10 cellular contexts compared by ENCODE assay signal in genomic region chr17:38872671-38873385, GRCh38. TPM values are rescaled to one million over a fixed set of nuclear protein-coding genes. Genes with fewer than 3 reads are reported as not detected.
DNase-seq lines count a peak whose midpoint lies in the region; ATAC-seq and TF ChIP-seq lines count a peak whose summit lies in the region.
"Had no signal": no experiment of that assay in that cellular context is flagged by ENCODE, and none has a peak within 500 bp of the region (broad histone marks: within the 10 kb centered on the region; RNA-seq: fewer than 3 reads in every experiment).

No MANE protein-coding gene starts in this region.

- H3K27ac ChIP-seq in suprapubic skin = peak overlapping the region; percentile 96

- H3K9me3 Mint-ChIP-seq in activated CD8-positive, alpha-beta memory T cell treated with anti-CD3 and anti-CD28 coated beads, Interleukin-2, amount 10 ng/mL, durations not matched to agents 7 days and 5 days (ENCODE audit: low read depth) = no peaks in the 10 kb centered on the region
- H3K9me3 Mint-ChIP-seq in activated T-cell treated with anti-CD3 and anti-CD28 coated beads, Interleukin-2, amount 50 U/mL, for 72 hours = no peaks in the 10 kb centered on the region

- TF ChIP-seq CTCF in suprapubic skin (IDR thresholded peaks at IDR 0.05) = no peak

- H3K9me3 ChIP-seq in suprapubic skin = no peaks in the 10 kb centered on the region

- TF ChIP-seq POLR2A in suprapubic skin (IDR thresholded peaks at IDR 0.05) = no peak

- H3K27me3 Mint-ChIP-seq in activated CD8-positive, alpha-beta memory T cell treated with anti-CD3 and anti-CD28 coated beads, Interleukin-2, amount 10 ng/mL, durations not matched to agents 7 days and 5 days = no peaks in the 10 kb centered on the region
- H3K27me3 Mint-ChIP-seq in activated T-cell treated with anti-CD3 and anti-CD28 coated beads, Interleukin-2, amount 50 U/mL, for 72 hours (ENCODE audit: low read depth) = no peaks in the 10 kb centered on the region

- H3K36me3 Mint-ChIP-seq in activated CD8-positive, alpha-beta memory T cell treated with anti-CD3 and anti-CD28 coated beads, Interleukin-2, amount 10 ng/mL, durations not matched to agents 7 days and 5 days = peaks cover 10% of the 10 kb centered on the region
- peaks cover 5 to 13% of the 10 kb centered on the region in 2 donors for H3K36me3 Mint-ChIP-seq in activated T-cell treated with anti-CD3 and anti-CD28 coated beads, Interleukin-2, amount 50 U/mL, for 72 hours (ENCODE audit: insufficient read depth in 2 of 2)

- H3K4me3 ChIP-seq in suprapubic skin = no peak overlapping the region

- 46% methylated on average over 9 of the region's 9 CpGs for WGBS in suprapubic skin

- peak overlapping the region; percentile 88 for H3K4me3 Mint-ChIP-seq in activated CD8-positive, alpha-beta memory T cell treated with anti-CD3 and anti-CD28 coated beads, Interleukin-2, amount 10 ng/mL, durations not matched to agents 7 days and 5 days
- H3K4me3 Mint-ChIP-seq in activated T-cell treated with anti-CD3 and anti-CD28 coated beads, Interleukin-2, amount 50 U/mL, for 72 hours = peak overlapping the region; percentile 94 to 100

- H3K27ac Mint-ChIP-seq in activated CD8-positive, alpha-beta memory T cell treated with anti-CD3 and anti-CD28 coated beads, Interleukin-2, amount 10 ng/mL, durations not matched to agents 7 days and 5 days = peak overlapping the region; percentile 90
- H3K27ac Mint-ChIP-seq in activated T-cell treated with anti-CD3 and anti-CD28 coated beads, Interleukin-2, amount 50 U/mL, for 72 hours = peak overlapping the region; percentile 88

- H3K36me3 ChIP-seq in suprapubic skin = peaks cover under 1% of the 10 kb centered on the region

- no peak for TF ChIP-seq EP300 in suprapubic skin (IDR thresholded peaks at IDR 0.05)

- H3K27me3 ChIP-seq in suprapubic skin = no peaks in the 10 kb centered on the region

- DNase-seq in activated CD8-positive, alpha-beta memory T cell treated with anti-CD3 and anti-CD28 coated beads, Interleukin-2, amount 10 ng/mL, durations not matched to agents 7 days and 5 days = no peak
- no peak for DNase-seq in activated CD8-positive, alpha-beta memory T cell treated with anti-CD3 and anti-CD28 coated beads, Interleukin-2, amount 50 U/mL, for 48 hours
- DNase-seq in activated T-cell treated with anti-CD3 and anti-CD28 coated beads, Interleukin-2, amount 50 U/mL, for 72 hours = no peak
- DNase-seq in kidney tubule cell (ENCODE audit: low spot score) = peak; percentile 57
- no peak for DNase-seq in suprapubic skin (ENCODE audit: low spot score in 2 of 2)
- no peak for DNase-seq in stimulated activated CD4-positive, alpha-beta T cell treated with anti-CD3 and anti-CD28 coated beads, Interleukin-4, amount 100 ng/mL, for 1 hour
- DNase-seq in activated effector memory CD4-positive, alpha-beta T cell treated with anti-CD3 and anti-CD28 coated beads, Interleukin-2, amount 50 U/mL, for 16 hours = no peak
- DNase-seq: DMS79; stimulated activated CD4-positive, alpha-beta T cell treated with anti-CD3 and anti-CD28 coated beads, Interleukin-12 subunit alpha, Interleukin-12 subunit beta, amount 100 ng/mL, for 4 hours had no signal

- H3K4me1 ChIP-seq in suprapubic skin = peaks cover 73% of the 10 kb centered on the region

- no peak for ATAC-seq in activated CD8-positive, alpha-beta memory T cell treated with anti-CD3 and anti-CD28 coated beads, Interleukin-2, amount 10 ng/mL, durations not matched to agents 7 days and 5 days
- no peak for ATAC-seq in activated T-cell treated with anti-CD3 and anti-CD28 coated beads, Interleukin-2, amount 50 U/mL, for 72 hours (replicated peaks in 1 of 2)
- no peak for ATAC-seq in GM21723 (IDR thresholded peaks at IDR 0.05; ENCODE audit: unreplicated experiment)

- peaks cover 72% of the 10 kb centered on the region for H3K4me1 Mint-ChIP-seq in activated CD8-positive, alpha-beta memory T cell treated with anti-CD3 and anti-CD28 coated beads, Interleukin-2, amount 10 ng/mL, durations not matched to agents 7 days and 5 days
- H3K4me1 Mint-ChIP-seq in activated T-cell treated with anti-CD3 and anti-CD28 coated beads, Interleukin-2, amount 50 U/mL, for 72 hours (ENCODE audit: low read depth) = peaks cover 81% of the 10 kb centered on the region

- CTCF ChIA-PET in activated CD8-positive, alpha-beta memory T cell treated with anti-CD3 and anti-CD28 coated beads, Interleukin-2, amount 10 ng/mL, durations not matched to agents 7 days and 5 days (lab: Charles Lee) = interaction anchor here (0.8 to 8.5 kb wide), 9 partner anchors 13 to 280 kb away, joined by 3 to 88 read pairs (median 6); partner anchors contain the start of genes LASP1NB and RPL23

RNA-seq across cellular contexts. Expression of gene LASP1, which starts 3.0 kb away (rescaled TPM):
- 100 to 1,000 TPM; 208 to 239 TPM for total RNA-seq in activated CD8-positive, alpha-beta memory T cell treated with anti-CD3 and anti-CD28 coated beads, Interleukin-2, amount 10 ng/mL, durations not matched to agents 7 days and 5 days
- total RNA-seq in activated T-cell treated with anti-CD3 and anti-CD28 coated beads, Interleukin-2, amount 50 U/mL, for 72 hours = 100 to 1,000 TPM; 160 to 172 TPM
- total RNA-seq in suprapubic skin = 100 to 1,000 TPM in 2 of 4 donors, 10 to 100 TPM in 2; 83.1 to 124 (median 99.6) TPM

RNA-seq across cellular contexts. Expression of gene RPL23, which starts 19.3 kb away (rescaled TPM):
- total RNA-seq in activated CD8-positive, alpha-beta memory T cell treated with anti-CD3 and anti-CD28 coated beads, Interleukin-2, amount 10 ng/mL, durations not matched to agents 7 days and 5 days = 1,000 to 10,000 TPM in 1 of 2 experiments, 100 to 1,000 TPM in 1; 831 to 1,130 TPM
- total RNA-seq in activated T-cell treated with anti-CD3 and anti-CD28 coated beads, Interleukin-2, amount 50 U/mL, for 72 hours = 1,000 to 10,000 TPM; 1,230 to 1,505 TPM
- 1,000 to 10,000 TPM; 1,382 to 1,902 (median 1,771) TPM for total RNA-seq in suprapubic skin

RNA-seq across cellular contexts. Expression of gene CWC25, which starts 47.7 kb away (rescaled TPM):
- total RNA-seq in activated CD8-positive, alpha-beta memory T cell treated with anti-CD3 and anti-CD28 coated beads, Interleukin-2, amount 10 ng/mL, durations not matched to agents 7 days and 5 days = 10 to 100 TPM; 28.7 to 33.0 TPM
- total RNA-seq in activated T-cell treated with anti-CD3 and anti-CD28 coated beads, Interleukin-2, amount 50 U/mL, for 72 hours = 10 to 100 TPM; 29.7 to 33.5 TPM
- 10 to 100 TPM; 31.5 to 74.8 (median 34.4) TPM for total RNA-seq in suprapubic skin
